In the genomic region with DNA sequence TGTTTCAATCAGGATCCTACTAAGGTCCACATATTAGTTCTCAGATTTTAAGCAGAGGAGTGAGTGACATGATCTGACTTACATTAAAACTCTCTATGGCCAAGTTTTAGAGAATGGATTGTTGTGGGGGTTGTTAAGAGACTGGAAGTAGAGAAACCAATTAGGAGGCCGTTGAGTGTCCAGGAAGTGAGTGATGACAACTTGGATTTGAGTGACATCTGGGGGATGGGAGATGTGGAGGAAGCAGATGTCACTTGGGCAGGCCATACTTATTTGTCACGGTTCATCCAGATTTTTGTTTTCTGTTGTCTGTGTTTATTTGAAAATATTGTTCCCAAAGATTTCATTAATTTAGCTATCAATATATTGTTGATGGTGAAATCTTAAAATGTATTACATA, we compare ENCODE assay signal across 11 cellular contexts. TPM values are rescaled to one million over a fixed set of nuclear protein-coding genes. Genes with fewer than 3 reads are reported as not detected.
DNase-seq lines count a peak whose midpoint lies in the region; ATAC-seq and TF ChIP-seq lines count a peak whose summit lies in the region.
"Had no signal": no experiment of that assay in that cellular context is flagged by ENCODE, and none has a peak within 500 bp of the region (broad histone marks: within the 10 kb centered on the region; RNA-seq: fewer than 3 reads in every experiment).

No MANE protein-coding gene starts in this region.

- ATAC-seq in T-helper 17 cell (peak; percentile 37), GM18867 (IDR thresholded peaks at IDR 0.05; ENCODE audit: unreplicated experiment) (no peak), HG03135 (IDR thresholded peaks at IDR 0.05; ENCODE audit: unreplicated experiment) (no peak)

- H3K27ac ChIP-seq in BLaER1 treated with 17β-estradiol and CSF1 and Interleukin-3, amounts not matched to agents 10 nM and 100 nM, result peak overlapping the region in 9 of 11 experiments; percentile 44 to 68 (median 61); a peak in 17 of 22 replicates

- no peaks in the 10 kb centered on the region for H3K36me3 Mint-ChIP-seq in T-helper 17 cell (ENCODE audit: low read depth)

- H3K36me3 ChIP-seq in BLaER1 treated with 17β-estradiol and CSF1 and Interleukin-3, amounts not matched to agents 10 nM and 100 nM, result peaks cover 11 to 38% (median 22%) of the 10 kb centered on the region in 11 experiments
- H3K36me3 ChIP-seq in MG63, result peaks cover 3% of the 10 kb centered on the region; the same call in 1 of the 2 replicates

- no peaks in the 10 kb centered on the region for H3K27me3 Mint-ChIP-seq in T-helper 17 cell

- H3K9ac ChIP-seq in BLaER1 treated with 17β-estradiol and CSF1 and Interleukin-3, amounts not matched to agents 10 nM and 100 nM, result peak overlapping the region in 4 of 11 experiments; percentile 16 to 37 (median 32); a peak in 5 of 22 replicates

- no peaks in the 10 kb centered on the region for H3K27me3 ChIP-seq in BLaER1 treated with 17β-estradiol and CSF1 and Interleukin-3, amounts not matched to agents 10 nM and 100 nM
- no peaks in the 10 kb centered on the region for H3K27me3 ChIP-seq in MG63

- H3K4me3 Mint-ChIP-seq in T-helper 17 cell, result no peak overlapping the region

- H4K20me1 ChIP-seq in BLaER1 treated with 17β-estradiol and CSF1 and Interleukin-3, amounts not matched to agents 10 nM and 100 nM, result peaks cover 13 to 100% (median 50%) of the 10 kb centered on the region in 11 experiments; a peak in 19 of 22 replicates

- H3K27ac Mint-ChIP-seq in T-helper 17 cell, result peak overlapping the region; percentile 90

- H3K4me3 ChIP-seq in BLaER1 treated with 17β-estradiol and CSF1 and Interleukin-3, amounts not matched to agents 10 nM and 100 nM, result no peak overlapping the region
- H3K4me3 ChIP-seq in GM12865 (ENCODE audit: low read depth, low read length) (no peak overlapping the region), MG63 (no peak overlapping the region)

- peaks cover 48 to 86% (median 63%) of the 10 kb centered on the region in 10 experiments for H3K4me1 ChIP-seq in BLaER1 treated with 17β-estradiol and CSF1 and Interleukin-3, amounts not matched to agents 10 nM and 100 nM

- DNase-seq in GM12865 (ENCODE audit: low read depth), result peak; percentile 13
- DNase-seq in T-helper 17 cell, result no peak
- peak; percentile 26 for DNase-seq in kidney tubule cell (ENCODE audit: low spot score)
- DNase-seq in MG63, result no peak
- no peak for DNase-seq in NCI-H345 (lab: John Stamatoyannopoulos, UW)
- DNase-seq: DMS79, NCI-H1092 treated with DMSO at 0.1 percent for 48 hours, RPMI8226 had no signal

- H3K9me3 ChIP-seq in BLaER1 treated with 17β-estradiol and CSF1 and Interleukin-3, amounts not matched to agents 10 nM and 100 nM (replicated peaks in 1 of 11), result no peaks in the 10 kb centered on the region
- H3K9me3 ChIP-seq in T-helper 17 cell (ENCODE audit: control insufficient read depth, low read length, poor library complexity, severe bottlenecking) (no peaks in the 10 kb centered on the region), MG63 (no peaks in the 10 kb centered on the region)

- peak overlapping the region; percentile 31 to 88 (median 69); a peak in 20 of 22 replicates for H3K4me2 ChIP-seq in BLaER1 treated with 17β-estradiol and CSF1 and Interleukin-3, amounts not matched to agents 10 nM and 100 nM

- TF ChIP-seq CTCF in GM12865 (IDR thresholded peaks at IDR 0.05; ENCODE audit: insufficient read depth, low read depth, low read length, missing control alignments), result no peak

- H3K4me1 Mint-ChIP-seq in T-helper 17 cell, result peaks cover 35% of the 10 kb centered on the region

RNA-seq across cellular contexts. Expression of gene ADD1, which starts 28.3 kb away (rescaled TPM):
- total RNA-seq in T-helper 17 cell, result 100 to 1,000 TPM; 211 to 228 TPM
- 62.5 and 77.3 TPM in 2 replicates for total RNA-seq in MG63 (2014; rRNA removed; shearing (Covaris generic); ENCODE audit: low replicate concordance)

Comparison
In these comparisons a context has a peak if more than half of its experiments do, and no peak if none do; other contexts are left out.
1. DNase-seq: peak in GM12865 (single experiment) and kidney tubule cell (single experiment); none in T-helper 17 cell (0 of 3), MG63 (single experiment) and NCI-H345 (single experiment).